2 cellular contexts compared by ENCODE assay signal in the genomic region with DNA sequence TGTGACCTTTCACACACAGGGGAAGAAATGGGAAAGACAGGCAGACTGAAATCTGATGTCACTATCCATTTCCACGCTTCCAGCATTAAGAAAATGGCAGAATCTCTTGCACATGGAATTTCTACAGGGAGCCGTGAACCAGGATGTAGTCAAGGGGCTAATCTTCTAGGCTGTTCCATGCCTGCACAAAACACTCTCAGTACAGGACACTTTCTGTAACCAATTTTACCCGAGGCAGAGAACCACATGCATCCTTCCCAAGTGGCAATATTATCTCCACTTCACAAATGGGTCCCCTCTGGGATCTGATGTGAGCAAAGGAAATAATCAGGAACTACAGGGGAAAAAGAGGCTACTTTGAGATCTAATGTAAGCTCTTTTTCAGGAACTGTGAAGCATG.
TF ChIP-seq lines count a peak whose summit lies in the region.

No MANE protein-coding gene starts in this region.

TF ChIP-seq in H1, 55 proteins besides CTCF, POLR2A, EP300 and RAD21:
- TF ChIP-seq TBP (IDR thresholded peaks at IDR 0.05; ENCODE audit: low read depth, low read length), result no peak
- no peak for TF ChIP-seq TEAD4 (IDR thresholded peaks at IDR 0.05; ENCODE audit: low read depth, low read length)
- no peak for TF ChIP-seq HDAC6 (IDR thresholded peaks at IDR 0.05; ENCODE audit: low read depth, low read length)
- no peak for TF ChIP-seq SIX5 (IDR thresholded peaks at IDR 0.05; ENCODE audit: low read depth, low read length)
- no peak for TF ChIP-seq CHD1 (IDR thresholded peaks at IDR 0.05; ENCODE audit: low read depth, low read length)

TF ChIP-seq in neural cell, 6 proteins besides CTCF, POLR2A, EP300 and RAD21:
- peak; percentile 24 for TF ChIP-seq POLR2AphosphoS5 (IDR thresholded peaks at IDR 0.05)
- no peak for TF ChIP-seq EZH2 (IDR thresholded peaks at IDR 0.05; ENCODE audit: borderline replicate concordance, insufficient read depth, low read length, poor library complexity, severe bottlenecking)
- TF ChIP-seq, protein P1, sequence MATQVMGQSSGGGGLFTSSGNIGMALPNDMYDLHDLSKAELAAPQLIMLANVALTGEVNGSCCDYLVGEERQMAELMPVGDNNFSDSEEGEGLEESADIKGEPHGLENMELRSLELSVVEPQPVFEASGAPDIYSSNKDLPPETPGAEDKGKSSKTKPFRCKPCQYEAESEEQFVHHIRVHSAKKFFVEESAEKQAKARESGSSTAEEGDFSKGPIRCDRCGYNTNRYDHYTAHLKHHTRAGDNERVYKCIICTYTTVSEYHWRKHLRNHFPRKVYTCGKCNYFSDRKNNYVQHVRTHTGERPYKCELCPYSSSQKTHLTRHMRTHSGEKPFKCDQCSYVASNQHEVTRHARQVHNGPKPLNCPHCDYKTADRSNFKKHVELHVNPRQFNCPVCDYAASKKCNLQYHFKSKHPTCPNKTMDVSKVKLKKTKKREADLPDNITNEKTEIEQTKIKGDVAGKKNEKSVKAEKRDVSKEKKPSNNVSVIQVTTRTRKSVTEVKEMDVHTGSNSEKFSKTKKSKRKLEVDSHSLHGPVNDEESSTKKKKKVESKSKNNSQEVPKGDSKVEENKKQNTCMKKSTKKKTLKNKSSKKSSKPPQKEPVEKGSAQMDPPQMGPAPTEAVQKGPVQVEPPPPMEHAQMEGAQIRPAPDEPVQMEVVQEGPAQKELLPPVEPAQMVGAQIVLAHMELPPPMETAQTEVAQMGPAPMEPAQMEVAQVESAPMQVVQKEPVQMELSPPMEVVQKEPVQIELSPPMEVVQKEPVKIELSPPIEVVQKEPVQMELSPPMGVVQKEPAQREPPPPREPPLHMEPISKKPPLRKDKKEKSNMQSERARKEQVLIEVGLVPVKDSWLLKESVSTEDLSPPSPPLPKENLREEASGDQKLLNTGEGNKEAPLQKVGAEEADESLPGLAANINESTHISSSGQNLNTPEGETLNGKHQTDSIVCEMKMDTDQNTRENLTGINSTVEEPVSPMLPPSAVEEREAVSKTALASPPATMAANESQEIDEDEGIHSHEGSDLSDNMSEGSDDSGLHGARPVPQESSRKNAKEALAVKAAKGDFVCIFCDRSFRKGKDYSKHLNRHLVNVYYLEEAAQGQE (IDR thresholded peaks at IDR 0.05; ENCODE audit: borderline replicate concordance), result peak; percentile 85
- TF ChIP-seq SMC3 (conservative IDR thresholded peaks at IDR 0.05; ENCODE audit: poor library complexity), result no peak
- TF ChIP-seq MXI1 (conservative IDR thresholded peaks at IDR 0.05; ENCODE audit: poor library complexity, severe bottlenecking), result no peak
- TF ChIP-seq TAF1 (IDR thresholded peaks at IDR 0.05; ENCODE audit: low read depth), result no peak
